Comparison of ENCODE assay signal across 10 cellular contexts in the genomic region with DNA sequence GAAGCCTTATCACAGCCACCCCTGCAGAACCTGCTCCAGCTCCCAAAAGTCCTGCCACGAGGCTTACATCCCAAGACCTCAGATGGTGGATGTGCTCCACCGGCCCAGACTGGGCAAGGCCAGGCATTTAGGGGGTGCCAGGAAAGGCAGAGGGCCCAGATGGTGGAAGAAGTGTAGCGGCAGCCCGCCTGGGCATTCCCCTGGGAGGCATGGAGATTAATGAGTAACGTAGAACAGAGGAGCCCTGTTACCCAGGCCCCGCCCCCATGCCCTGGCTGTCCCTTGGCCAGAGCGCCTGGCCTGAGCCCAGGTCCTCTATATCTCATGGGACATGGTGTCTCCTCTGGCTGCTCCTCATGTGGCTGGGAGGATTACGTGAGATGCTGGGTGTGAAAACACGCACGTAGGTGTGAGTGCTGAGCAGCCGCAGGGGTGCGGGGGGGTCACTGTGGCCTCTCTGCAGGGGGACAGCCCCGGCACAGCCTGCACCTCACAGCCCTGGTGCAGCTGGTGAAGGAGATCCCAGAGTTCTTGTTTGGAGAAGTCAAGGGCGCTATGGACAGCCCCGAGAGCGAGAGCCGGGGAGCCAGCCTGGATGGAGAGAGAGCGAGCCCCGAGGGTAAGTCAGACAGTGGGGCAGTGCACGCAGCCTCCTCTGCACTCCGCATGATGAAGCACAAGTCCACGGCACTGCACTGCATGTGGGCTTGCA. TPM values are rescaled to one million over a fixed set of nuclear protein-coding genes. Genes with fewer than 3 reads are reported as not detected.
DNase-seq lines count a peak whose midpoint lies in the region; ATAC-seq and TF ChIP-seq lines count a peak whose summit lies in the region.
"Had no signal": no experiment of that assay in that cellular context is flagged by ENCODE, and none has a peak within 500 bp of the region (broad histone marks: within the 10 kb centered on the region; RNA-seq: fewer than 3 reads in every experiment).

No MANE protein-coding gene starts in this region.

- no peaks in the 10 kb centered on the region for H3K9me3 ChIP-seq in testis
- no peaks in the 10 kb centered on the region for H3K9me3 ChIP-seq in vagina
- no peaks in the 10 kb centered on the region for H3K9me3 ChIP-seq in CD8-positive, alpha-beta T cell (ENCODE audit: low read length)
- H3K9me3 ChIP-seq: SJSA1 had no signal

- H3K36me3 Mint-ChIP-seq in CD8-positive, alpha-beta T cell, result peaks cover 59% of the 10 kb centered on the region

- WGBS in testis, 2 donors, result 45 to 59% methylated on average over 5 to 21 of the region's 22 CpGs

- H3K27me3 ChIP-seq in testis, result no peaks in the 10 kb centered on the region
- H3K27me3 ChIP-seq in vagina, result no peaks in the 10 kb centered on the region
- no peaks in the 10 kb centered on the region for H3K27me3 ChIP-seq in CD8-positive, alpha-beta T cell (ENCODE audit: insufficient read depth, low read length)
- H3K27me3 ChIP-seq: SJSA1 had no signal

- peaks cover 18% of the 10 kb centered on the region for H3K4me1 Mint-ChIP-seq in CD8-positive, alpha-beta T cell (ENCODE audit: low read depth)

- no peak overlapping the region for H3K4me3 Mint-ChIP-seq in CD8-positive, alpha-beta T cell
- H3K4me3 Mint-ChIP-seq: activated naive CD8-positive, alpha-beta T cell had no signal

- POLR2A ChIA-PET in CD8-positive, alpha-beta T cell (lab: Charles Lee), result interaction anchor here (0.6 kb wide), 1 partner anchor 61 kb away, joined by 3 read pairs; no protein-coding TSS in a partner anchor

- TF ChIP-seq CTCF in testis (IDR thresholded peaks at IDR 0.05) (no peak), vagina (IDR thresholded peaks at IDR 0.05) (no peak)
- TF ChIP-seq CTCF in CD8-positive, alpha-beta T cell (IDR thresholded peaks at IDR 0.05), result no peak

- H3K27ac ChIP-seq in testis, result no peak overlapping the region
- no peak overlapping the region for H3K27ac ChIP-seq in vagina
- no peak overlapping the region for H3K27ac ChIP-seq in CD8-positive, alpha-beta T cell (ENCODE audit: low read depth, low read length)
- H3K27ac ChIP-seq: SJSA1 had no signal

- TF ChIP-seq POLR2A in testis (IDR thresholded peaks at IDR 0.05) (no peak), vagina (IDR thresholded peaks at IDR 0.05) (no peak)

- H3K9me3 Mint-ChIP-seq in CD8-positive, alpha-beta T cell, result no peaks in the 10 kb centered on the region

- H3K36me3 ChIP-seq in testis (ENCODE audit: low read depth, missing control alignments) (peaks cover 3% of the 10 kb centered on the region), vagina (peaks cover 0 to 50% of the 10 kb centered on the region in 2 donors)
- peaks cover 10% of the 10 kb centered on the region for H3K36me3 ChIP-seq in CD8-positive, alpha-beta T cell (ENCODE audit: insufficient read depth, low read length)

- DNase-seq in NCI-H82 (lab: John Stamatoyannopoulos, UW) (peak; percentile 71), NCI-H82 treated with DMSO at 0.1 percent for 48 hours (lab: John Stamatoyannopoulos, UW; ENCODE audit: unreplicated experiment) (no peak), anterior cingulate cortex (lab: John Stamatoyannopoulos, UW) (peak in 56 of 58 donors; percentile 17 to 94 (median 79)), left kidney (ENCODE audit: low read depth, low spot score) (peak; percentile 56), testis (peak; percentile 94), vagina (ENCODE audit: extremely low spot score in 2 of 2) (no peak)
- no peak for DNase-seq in activated naive CD4-positive, alpha-beta T cell treated with Interleukin-2 at 50 U/mL for 16 hours
- DNase-seq in CD8-positive, alpha-beta T cell, result no peak

- H3K27me3 Mint-ChIP-seq in CD8-positive, alpha-beta T cell (ENCODE audit: low read depth), result no peaks in the 10 kb centered on the region
- H3K27me3 Mint-ChIP-seq: activated naive CD8-positive, alpha-beta T cell had no signal

- H3K4me1 ChIP-seq in testis (peaks cover 25% of the 10 kb centered on the region), vagina (peaks cover 19% of the 10 kb centered on the region)
- peaks cover 5% of the 10 kb centered on the region for H3K4me1 ChIP-seq in CD8-positive, alpha-beta T cell (ENCODE audit: insufficient read depth, low read length)

- CTCF ChIA-PET in CD8-positive, alpha-beta T cell (lab: Charles Lee), result no interaction called here

- no peak overlapping the region for H3K27ac Mint-ChIP-seq in CD8-positive, alpha-beta T cell
- H3K27ac Mint-ChIP-seq: activated naive CD8-positive, alpha-beta T cell had no signal

- ATAC-seq in CD8-positive, alpha-beta T cell, result no peak

- no peak overlapping the region for H3K4me3 ChIP-seq in testis
- no peak overlapping the region for H3K4me3 ChIP-seq in vagina
- no peak overlapping the region for H3K4me3 ChIP-seq in CD8-positive, alpha-beta T cell (ENCODE audit: low read depth, low read length)
- H3K4me3 ChIP-seq: SJSA1 had no signal

- intact Hi-C loops in testis (cut with DNase I; ENCODE audit: low total_unique reads) (no loop called here), vagina (cut with DNase I) (no loop called here)
- intact Hi-C loops in CD8-positive, alpha-beta T cell (cut with DNase I, micrococcal nuclease), result no loop called here

RNA-seq across cellular contexts. Expression of gene ZNF467, which starts 52.9 kb away (rescaled TPM):
- total RNA-seq in testis, result 1 to 10 TPM; 2.4 to 3.3 TPM
- polyA plus RNA-seq in testis (ENCODE audit: insufficient read depth, low read depth, low replicate concordance), result 2.9 TPM
- total RNA-seq in vagina, result 13.3 TPM
- 1 to 10 TPM; 2.2 to 2.5 TPM for total RNA-seq in CD8-positive, alpha-beta T cell
- total RNA-seq: SJSA1 had no signal

Comparison
In these comparisons a context has a peak if more than half of its experiments do, and no peak if none do; other contexts are left out.
1. DNase-seq: peak in NCI-H82 (single experiment), anterior cingulate cortex (56 of 58), left kidney (single experiment) and testis (single experiment); none in NCI-H82 treated with DMSO at 0.1 percent for 48 hours (single experiment), vagina (0 of 2), activated naive CD4-positive, alpha-beta T cell treated with Interleukin-2 at 50 U/mL for 16 hours (single experiment) and CD8-positive, alpha-beta T cell (0 of 7).